Comparison of ENCODE assay signal across 10 cellular contexts in the genomic region with DNA sequence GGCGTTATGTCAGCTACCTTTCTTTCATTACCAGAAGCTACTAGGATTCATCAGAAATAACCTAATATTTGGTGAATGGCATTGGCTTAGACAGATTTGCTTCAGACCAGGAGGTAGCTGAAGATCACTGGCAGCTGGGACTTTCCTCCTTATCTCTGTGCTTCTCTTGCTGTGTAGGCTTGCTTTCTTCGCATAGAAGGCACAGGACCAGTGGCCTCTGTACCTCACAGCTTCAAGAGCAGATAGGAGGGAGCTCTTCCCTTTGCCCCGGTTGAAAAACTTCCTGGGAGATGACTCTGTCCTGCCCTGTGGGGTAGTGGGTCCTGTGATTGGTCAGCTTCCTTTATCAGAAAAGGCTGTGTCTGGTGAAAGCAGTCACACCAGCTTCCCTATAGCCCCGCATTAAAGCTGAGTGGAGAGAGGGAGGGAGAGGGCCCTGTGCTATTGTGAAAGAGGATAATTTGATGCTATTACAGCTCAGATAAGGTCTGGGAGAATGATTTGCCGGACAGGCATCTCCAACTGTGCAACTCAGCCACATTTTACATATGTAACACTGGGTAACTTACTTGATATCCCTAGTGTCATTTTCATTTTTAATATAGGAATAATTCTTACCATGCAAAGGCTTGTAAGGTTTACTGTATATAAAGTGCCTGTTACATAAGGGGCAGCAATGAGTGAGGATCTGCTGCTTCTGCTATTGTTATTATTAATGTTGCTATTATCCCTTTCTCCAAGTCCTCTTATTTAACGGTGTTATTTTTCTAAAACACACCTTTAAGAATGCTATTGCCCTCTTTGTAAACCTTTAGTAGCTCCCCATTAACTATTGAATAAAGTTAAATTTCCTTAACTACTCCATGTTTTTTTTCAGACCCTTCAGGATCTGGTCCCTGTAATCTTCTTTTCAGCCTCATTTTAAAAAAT. TPM values are rescaled to one million over a fixed set of nuclear protein-coding genes. Genes with fewer than 3 reads are reported as not detected.
DNase-seq lines count a peak whose midpoint lies in the region; ATAC-seq, FAIRE-seq and TF ChIP-seq lines count a peak whose summit lies in the region.
"Had no signal": no experiment of that assay in that cellular context is flagged by ENCODE, and none has a peak within 500 bp of the region (broad histone marks: within the 10 kb centered on the region; RNA-seq: fewer than 3 reads in every experiment).

No MANE protein-coding gene starts in this region.

- no peak for TF ChIP-seq POLR2A in HepG2 (IDR thresholded peaks at IDR 0.05; ENCODE audit: insufficient read depth in 1 of 2, low read depth in 2 of 2, low read length in 2 of 2)

- H3K36me3 ChIP-seq in HepG2 (replicated peaks in 1 of 2; ENCODE audit: control insufficient read depth in 1 of 2, insufficient read depth in 2 of 2, low read length in 2 of 2) = 0 out of 5 replicates have a peak, but pooled peaks cover 0 to 3% of the 10 kb centered on the region in 2 experiments

- H2AFZ ChIP-seq in HepG2 (ENCODE audit: low read length) = peak overlapping the region; percentile 0

- no peak for TF ChIP-seq EP300 in HepG2 (IDR thresholded peaks at IDR 0.05; ENCODE audit: low read depth in 2 of 2, low read length in 2 of 2)
- TF ChIP-seq EP300 in HepG2 (CRISPR knock-in tag; IDR thresholded peaks at IDR 0.05; ENCODE audit: borderline replicate concordance) = no peak

- H3K9ac ChIP-seq in HepG2 (ENCODE audit: insufficient read depth, low read depth, low read length) = peak overlapping the region; percentile 29; the same call in 1 of the 2 replicates

- no peak for FAIRE-seq in HepG2 (lab: Jason Lieb, UNC)

- in situ Hi-C loops in HepG2 (cut with HindIII; ENCODE audit: extremely low pct_ligation_motif_present, low pct_unique_long_range_greater_than_20kb) = no loop called here

- H3K27me3 ChIP-seq in HepG2 (ENCODE audit: control insufficient read depth in 1 of 2, insufficient read depth in 2 of 2, low read length in 2 of 2) = no peaks in the 10 kb centered on the region

- peak overlapping the region in 2 of 3 experiments; percentile 17 to 29; a peak in 1 of 6 replicates for H3K4me3 ChIP-seq in HepG2 (replicated peaks in 1 of 3; ENCODE audit: insufficient read depth in 1 of 3, low read depth in 2 of 3, low read length in 3 of 3)

- peak overlapping the region; percentile 28 for H3K27ac ChIP-seq in HepG2 (ENCODE audit: extremely low read length, insufficient read depth, low read length)

- intact Hi-C loops in Right ventricle myocardium inferior (cut with DNase I) (no loop called here), cardiac septum (cut with DNase I) (no loop called here), HepG2 (cut with micrococcal nuclease; ENCODE audit: unreplicated experiment) (loop anchor here (2.0 kb wide), 1 partner anchor 42 kb away; no protein-coding TSS in a partner anchor)

- peaks cover 15% of the 10 kb centered on the region for H3K79me2 ChIP-seq in HepG2 (ENCODE audit: insufficient read depth, low read length)

- peaks cover 7% of the 10 kb centered on the region for H4K20me1 ChIP-seq in HepG2 (ENCODE audit: insufficient read depth, low read length)

- peak overlapping the region; percentile 69 for H3K4me2 ChIP-seq in HepG2 (ENCODE audit: low read depth, low read length)

- TF ChIP-seq RAD21 in HepG2 (CRISPR knock-in tag; IDR thresholded peaks at IDR 0.05) = no peak

- H3K9me3 ChIP-seq in HepG2 (ENCODE audit: low read length) = peaks cover 5% of the 10 kb centered on the region; the same call in 1 of the 2 replicates

- DNase-seq in Right ventricle myocardium inferior (ENCODE audit: missing footprints) (no peak), cardiac septum (ENCODE audit: low spot score) (no peak), amniotic stem cell (lab: John Stamatoyannopoulos, UW) (peak; percentile 70), HepG2 (ENCODE audit: low spot score) (peak; percentile 66), inferior parietal cortex (ENCODE audit: extremely low spot score) (no peak), germinal center (ENCODE audit: low spot score) (no peak)
- DNase-seq in activated CD4-positive, CD25-positive, alpha-beta regulatory T cell (lab: John Stamatoyannopoulos, UW) = no peak
- DNase-seq: DMS79 treated with DMSO at 0.1 percent for 48 hours, NCI-H1105 had no signal

- POLR2A ChIA-PET in HepG2 (lab: Yijun Ruan, JAX) = interaction anchor here (0.8 to 1.6 kb wide), 3 partner anchors 31 to 42 kb away, joined by 3 to 5 read pairs (median 5); no protein-coding TSS in a partner anchor

- no peak for TF ChIP-seq CTCF in HepG2 (CRISPR knock-in tag; IDR thresholded peaks at IDR 0.05)

- ATAC-seq in Right ventricle myocardium inferior (peak; percentile 84), HepG2 (peak; percentile 89), HG02571 (IDR thresholded peaks at IDR 0.05; ENCODE audit: unreplicated experiment) (no peak)

- no TSS peak for BruUV-seq in HepG2 (replicated peaks; lab: Mats Ljungman, UMichigan)

- peaks cover 57% of the 10 kb centered on the region for H3K4me1 ChIP-seq in HepG2 (ENCODE audit: insufficient read depth, low read length)

- CTCF ChIA-PET in HepG2 (lab: Yijun Ruan, JAX; ENCODE audit: low intra/inter-chr PET ratio, low total read pairs) = no interaction called here

- WGBS in HepG2 (ENCODE audit: low lambda C conversion rate) = 44% methylated on average over 4 of the region's 6 CpGs

TF ChIP-seq in HepG2, 621 proteins besides CTCF, POLR2A, EP300 and RAD21 (continues in another document):
- TF ChIP-seq, protein P1, sequence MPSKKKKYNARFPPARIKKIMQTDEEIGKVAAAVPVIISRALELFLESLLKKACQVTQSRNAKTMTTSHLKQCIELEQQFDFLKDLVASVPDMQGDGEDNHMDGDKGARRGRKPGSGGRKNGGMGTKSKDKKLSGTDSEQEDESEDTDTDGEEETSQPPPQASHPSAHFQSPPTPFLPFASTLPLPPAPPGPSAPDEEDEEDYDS (CRISPR knock-in tag; IDR thresholded peaks at IDR 0.05) = no peak
- TF ChIP-seq RBFOX2 (IDR thresholded peaks at IDR 0.05; ENCODE audit: low read depth, low read length) (no peak), GATAD2A (CRISPR knock-in tag; IDR thresholded peaks at IDR 0.05) (peak; percentile 19; the same call in 1 of the 2 replicates), NBN (conservative IDR thresholded peaks at IDR 0.05) (no peak), ISX (CRISPR knock-in tag; conservative IDR thresholded peaks at IDR 0.05) (no peak), ZNF570 (CRISPR knock-in tag; IDR thresholded peaks at IDR 0.05; ENCODE audit: borderline replicate concordance) (no peak), CC2D1A (CRISPR knock-in tag; IDR thresholded peaks at IDR 0.05) (no peak), CAMTA2 (CRISPR knock-in tag; IDR thresholded peaks at IDR 0.05; ENCODE audit: borderline replicate concordance) (no peak), ZXDC (CRISPR knock-in tag; IDR thresholded peaks at IDR 0.05) (no peak), ZNF383 (CRISPR knock-in tag; IDR thresholded peaks at IDR 0.05; ENCODE audit: borderline replicate concordance) (no peak), TBX2 (CRISPR knock-in tag; IDR thresholded peaks at IDR 0.05; ENCODE audit: borderline replicate concordance) (0 out of 2 replicates have a peak, but pooled peaks have one; percentile 21), SKI (IDR thresholded peaks at IDR 0.05; ENCODE audit: partially characterized antibody) (no peak)

RNA-seq across cellular contexts. Expression of gene OSBPL9, which starts 31.6 kb away (rescaled TPM):
- total RNA-seq in Right ventricle myocardium inferior (45.1 TPM), cardiac septum (48.7 TPM), HepG2 (2016; rRNA removed; fragmentation: Illumina TruSeq; extraction: Trizol) (142 and 198 TPM in 2 replicates)
- 83.0 and 90.3 TPM in 2 replicates for total RNA-seq in HepG2 (2016; cell fraction: cytosol; rRNA removed; fragmentation: Illumina TruSeq; extraction: Trizol; ENCODE audit: low read depth)
- total RNA-seq in HepG2 (2016; cell fraction: insoluble cytoplasmic fraction; rRNA removed; fragmentation: Illumina TruSeq; extraction: Trizol) = 140 and 189 TPM in 2 replicates
- 195 and 199 TPM in 2 replicates for total RNA-seq in HepG2 (2016; cell fraction: membrane; rRNA removed; fragmentation: Illumina TruSeq; extraction: Trizol)
- total RNA-seq in HepG2 (2016; cell fraction: nucleus; rRNA removed; fragmentation: Illumina TruSeq; extraction: Trizol) = 96.3 and 107 TPM in 2 replicates
- 83.6 and 90.3 TPM in 2 replicates for polyA plus RNA-seq in HepG2 (2011; rRNA removed)
- polyA plus RNA-seq in HepG2 (2011; cell fraction: cytosol; rRNA removed) = 52.4 and 69.4 TPM in 2 replicates
- polyA plus RNA-seq in HepG2 (2011; cell fraction: nucleus; rRNA removed) = 49.8 and 58.7 TPM in 2 replicates
- polyA plus RNA-seq in HepG2 (2012) = 57.7 and 63.5 TPM in 2 replicates
- 46.8 and 71.1 TPM in 2 replicates for polyA plus RNA-seq in HepG2 (2016; cell fraction: cytosol; fragmentation: Illumina TruSeq; extraction: Trizol; ENCODE audit: low read depth)
- polyA plus RNA-seq in HepG2 (2016; cell fraction: insoluble cytoplasmic fraction; fragmentation: Illumina TruSeq; extraction: Trizol; ENCODE audit: low read depth) = 168 and 174 TPM in 2 replicates
- polyA plus RNA-seq in HepG2 (2016; cell fraction: membrane; fragmentation: Illumina TruSeq; extraction: Trizol; ENCODE audit: low read depth) = 130 and 144 TPM in 2 replicates
- 90.8 and 95.0 TPM in 2 replicates for polyA plus RNA-seq in HepG2 (2016; cell fraction: nucleus; fragmentation: Illumina TruSeq; extraction: Trizol; ENCODE audit: insufficient read depth, low read depth)
- polyA minus RNA-seq in HepG2 (2011; rRNA and poly(A)+ RNA removed; ENCODE audit: low replicate concordance) = 188 and 207 TPM in 2 replicates
- polyA minus RNA-seq in HepG2 (2011; cell fraction: cytosol; rRNA and poly(A)+ RNA removed) = 68.2 and 76.9 TPM in 2 replicates
- polyA minus RNA-seq in HepG2 (2011; cell fraction: nucleus; rRNA and poly(A)+ RNA removed) = 202 and 205 TPM in 2 replicates

Comparison
In these comparisons a context has a peak if more than half of its experiments do, and no peak if none do; other contexts are left out.
1. DNase-seq: peak in amniotic stem cell (single experiment) and HepG2 (single experiment); none in Right ventricle myocardium inferior (single experiment), cardiac septum (single experiment), inferior parietal cortex (single experiment), activated CD4-positive, CD25-positive, alpha-beta regulatory T cell (0 of 4) and germinal center (single experiment).